Comparison of ENCODE assay signal across 1 cellular context in genomic region chr4:140374130-140374477, GRCh38.
TF ChIP-seq lines count a peak whose summit lies in the region.

No MANE protein-coding gene starts in this region.

TF ChIP-seq in SK-N-SH, 30 proteins besides CTCF, POLR2A, EP300 and RAD21 (continued from another document):
- TF ChIP-seq PBX3 (IDR thresholded peaks at IDR 0.05) (no peak), ZBTB33 (IDR thresholded peaks at IDR 0.05; ENCODE audit: borderline replicate concordance, low read depth) (no peak), FOSL2 (IDR thresholded peaks at IDR 0.05; ENCODE audit: borderline replicate concordance, low read depth) (no peak), USF1 (IDR thresholded peaks at IDR 0.05; ENCODE audit: borderline replicate concordance, low read depth) (no peak), MAX (IDR thresholded peaks at IDR 0.05; ENCODE audit: low read depth) (no peak), ELF1 (IDR thresholded peaks at IDR 0.05) (no peak), CHD2 (IDR thresholded peaks at IDR 0.05; ENCODE audit: low read length, partially characterized antibody) (no peak), FOXJ3 (CRISPR knock-in tag; IDR thresholded peaks at IDR 0.05) (no peak), POLR2AphosphoS5 (IDR thresholded peaks at IDR 0.05; ENCODE audit: low read depth, low read length) (no peak), NRF1 (IDR thresholded peaks at IDR 0.05; ENCODE audit: low read depth, low read length) (no peak), TCF12 (IDR thresholded peaks at IDR 0.05) (no peak), REST (IDR thresholded peaks at IDR 0.05; ENCODE audit: low read depth, low read length) (no peak), IRF3 (IDR thresholded peaks at IDR 0.05; ENCODE audit: low read depth, low read length) (no peak), GATA2 (CRISPR knock-in tag; IDR thresholded peaks at IDR 0.05) (no peak)
